Comparison of ENCODE assay signal across 9 cellular contexts in genomic region chr7:127107601-127108007, GRCh38.
DNase-seq lines count a peak whose midpoint lies in the region; ATAC-seq, FAIRE-seq and TF ChIP-seq lines count a peak whose summit lies in the region.
"Had no signal": no experiment of that assay in that cellular context is flagged by ENCODE, and none has a peak within 500 bp of the region (broad histone marks: within the 10 kb centered on the region; RNA-seq: fewer than 3 reads in every experiment).

No MANE protein-coding gene starts in this region.

- TF ChIP-seq EP300 in SK-N-SH (IDR thresholded peaks at IDR 0.05; ENCODE audit: borderline replicate concordance in 1 of 2, low read depth in 1 of 2, low read length in 1 of 2): no peak
- no peak for TF ChIP-seq EP300 in neural cell (conservative IDR thresholded peaks at IDR 0.05; ENCODE audit: poor library complexity, severe bottlenecking)

- peaks cover 11% of the 10 kb centered on the region for H3K9me3 Mint-ChIP-seq in stimulated activated effector memory CD8-positive, alpha-beta T cell treated with anti-CD3 and anti-CD28 coated beads, Interleukin-12 subunit alpha, Interleukin-12 subunit beta, amount 100 ng/mL, for 72 hours

- TF ChIP-seq CTCF in SK-N-SH (IDR thresholded peaks at IDR 0.05): peak; percentile 77
- TF ChIP-seq CTCF in endothelial cell of umbilical vein (IDR thresholded peaks at IDR 0.05; ENCODE audit: extremely low read depth in 1 of 2, insufficient read depth in 1 of 2, low read depth in 1 of 2, low read length in 2 of 2): peak in 1 of 2 donors; percentile 34
- TF ChIP-seq CTCF in neural cell (IDR thresholded peaks at IDR 0.05; ENCODE audit: poor library complexity, severe bottlenecking): peak; percentile 36

- H3K9ac ChIP-seq in SK-N-SH (no peak overlapping the region), endothelial cell of umbilical vein (replicated peaks; ENCODE audit: extremely low read depth, insufficient read depth, low read length) (no peak overlapping the region), neural cell (ENCODE audit: low read length) (no peak overlapping the region)

- no peak for TF ChIP-seq POLR2A in endothelial cell of umbilical vein (IDR thresholded peaks at IDR 0.05; ENCODE audit: low read depth, low read length)

- POLR2A ChIA-PET in SK-N-SH (lab: Yijun Ruan, JAX): no interaction called here
- POLR2A ChIA-PET in endothelial cell of umbilical vein (lab: Charles Lee): no interaction called here

- intact Hi-C loops in endothelial cell of umbilical vein (cut with micrococcal nuclease): loop anchor here (1.0 kb wide), 1 partner anchor 147 kb away; no protein-coding TSS in a partner anchor

- H3K4me3 ChIP-seq in SK-N-SH (ENCODE audit: low read depth in 2 of 2, low read length in 1 of 2): no peak overlapping the region
- no peak overlapping the region for H3K4me3 ChIP-seq in endothelial cell of umbilical vein (replicated peaks in 1 of 3; ENCODE audit: insufficient read depth in 1 of 3, low read depth in 1 of 3, low read length in 3 of 3)
- H3K4me3 ChIP-seq in neural cell (ENCODE audit: low read length): no peak overlapping the region

- no peak overlapping the region for H2AFZ ChIP-seq in SK-N-SH (ENCODE audit: low read depth)
- no peak overlapping the region for H2AFZ ChIP-seq in endothelial cell of umbilical vein (ENCODE audit: low read depth, low read length)
- H2AFZ ChIP-seq in neural cell (ENCODE audit: low read depth, low read length): no peak overlapping the region

- no peaks in the 10 kb centered on the region for H3K9me1 ChIP-seq in endothelial cell of umbilical vein (replicated peaks; ENCODE audit: control insufficient read depth, extremely low read depth, insufficient read depth, low read length)

- H3K9me3 ChIP-seq in SK-N-SH (no peaks in the 10 kb centered on the region), endothelial cell of umbilical vein (replicated peaks; ENCODE audit: control insufficient read depth, insufficient read depth, low read length) (no peaks in the 10 kb centered on the region), neural cell (ENCODE audit: low read length) (no peaks in the 10 kb centered on the region)

- H3K27ac Mint-ChIP-seq in stimulated activated effector memory CD8-positive, alpha-beta T cell treated with anti-CD3 and anti-CD28 coated beads, Interleukin-12 subunit alpha, Interleukin-12 subunit beta, amount 100 ng/mL, for 72 hours: no peak overlapping the region
- H3K27ac Mint-ChIP-seq: activated naive CD4-positive, alpha-beta T cell treated with anti-CD3 and anti-CD28 coated beads, Interleukin-2, amount 50 U/mL, for 72 hours had no signal

- no TSS peak for BruUV-seq in endothelial cell of umbilical vein (replicated peaks; lab: Mats Ljungman, UMichigan)

- CTCF ChIA-PET in SK-N-SH (lab: Yijun Ruan, JAX): interaction anchor here (0.6 to 4.3 kb wide), 28 partner anchors 9 to 240 kb away, joined by 3 to 31 read pairs (median 4); partner anchors contain the start of gene GRM8
- CTCF ChIA-PET in endothelial cell of umbilical vein (lab: Charles Lee): no interaction called here

- no peaks in the 10 kb centered on the region for H3K79me2 ChIP-seq in SK-N-SH (ENCODE audit: insufficient read depth)
- no peaks in the 10 kb centered on the region for H3K79me2 ChIP-seq in endothelial cell of umbilical vein (ENCODE audit: control insufficient read depth, insufficient read depth, low read length)
- H3K79me2 ChIP-seq in neural cell (replicated peaks; ENCODE audit: insufficient read depth, low read length): no peaks in the 10 kb centered on the region

- ATAC-seq in GM21526 (IDR thresholded peaks at IDR 0.05; ENCODE audit: low FRiP score, unreplicated experiment) (peak; percentile 99), HG03571 (IDR thresholded peaks at IDR 0.05; ENCODE audit: unreplicated experiment) (peak; percentile 85)
- ATAC-seq in stimulated activated effector memory CD8-positive, alpha-beta T cell treated with anti-CD3 and anti-CD28 coated beads, Interleukin-12 subunit alpha, Interleukin-12 subunit beta, amount 100 ng/mL, for 72 hours: no peak

- dilution Hi-C loops in endothelial cell of umbilical vein (cut with MboI; ENCODE audit: extremely low pct_ligation_motif_present, low sequenced_read_pairs): no loop called here

- no peaks in the 10 kb centered on the region for H3K36me3 Mint-ChIP-seq in stimulated activated effector memory CD8-positive, alpha-beta T cell treated with anti-CD3 and anti-CD28 coated beads, Interleukin-12 subunit alpha, Interleukin-12 subunit beta, amount 100 ng/mL, for 72 hours

- 42% methylated on average over 5 of the region's 5 CpGs for WGBS in SK-N-SH (ENCODE audit: low lambda C conversion rate)

- H4K20me1 ChIP-seq in SK-N-SH (ENCODE audit: insufficient read depth): no peaks in the 10 kb centered on the region
- no peaks in the 10 kb centered on the region for H4K20me1 ChIP-seq in endothelial cell of umbilical vein (replicated peaks; ENCODE audit: control insufficient read depth, extremely low read depth, insufficient read depth, low read length)
- H4K20me1 ChIP-seq in neural cell (ENCODE audit: insufficient read depth): no peaks in the 10 kb centered on the region

- H3K4me1 ChIP-seq in SK-N-SH (ENCODE audit: control insufficient read depth in 1 of 2, insufficient read depth in 2 of 2, low read depth in 1 of 2, low read length in 1 of 2) (no peaks in the 10 kb centered on the region), endothelial cell of umbilical vein (ENCODE audit: control insufficient read depth, extremely low read depth, insufficient read depth, low read length) (no peaks in the 10 kb centered on the region)

- H3K27ac ChIP-seq in SK-N-SH (ENCODE audit: low read depth in 2 of 2, low read length in 1 of 2) (no peak overlapping the region), endothelial cell of umbilical vein (ENCODE audit: insufficient read depth, low read depth, low read length) (no peak overlapping the region), neural cell (ENCODE audit: low read length) (no peak overlapping the region)

- peak; percentile 57 for DNase-seq in NCI-H82 (lab: John Stamatoyannopoulos, UW)
- DNase-seq in NCI-H82 treated with DMSO at 0.1 percent for 48 hours (lab: John Stamatoyannopoulos, UW; ENCODE audit: unreplicated experiment): no peak
- peak; percentile 45 for DNase-seq in SK-N-SH
- peak; percentile 21 for DNase-seq in endothelial cell of umbilical vein (ENCODE audit: low read depth, low spot score)
- no peak for DNase-seq in stimulated activated effector memory CD8-positive, alpha-beta T cell treated with anti-CD3 and anti-CD28 coated beads, Interleukin-12 subunit alpha, Interleukin-12 subunit beta, amount 100 ng/mL, for 72 hours (ENCODE audit: low spot score in 2 of 2)

- H3K4me1 Mint-ChIP-seq in stimulated activated effector memory CD8-positive, alpha-beta T cell treated with anti-CD3 and anti-CD28 coated beads, Interleukin-12 subunit alpha, Interleukin-12 subunit beta, amount 100 ng/mL, for 72 hours: no peaks in the 10 kb centered on the region

- H3K4me3 Mint-ChIP-seq in stimulated activated effector memory CD8-positive, alpha-beta T cell treated with anti-CD3 and anti-CD28 coated beads, Interleukin-12 subunit alpha, Interleukin-12 subunit beta, amount 100 ng/mL, for 72 hours: no peak overlapping the region

- H3K36me3 ChIP-seq in SK-N-SH (replicated peaks in 1 of 2; ENCODE audit: control insufficient read depth in 1 of 2, insufficient read depth in 2 of 2, low read length in 1 of 2) (no peaks in the 10 kb centered on the region), endothelial cell of umbilical vein (ENCODE audit: control insufficient read depth in 2 of 2, extremely low read depth in 1 of 2, insufficient read depth in 2 of 2, low read length in 2 of 2) (no peaks in the 10 kb centered on the region), neural cell (ENCODE audit: insufficient read depth, low read length) (no peaks in the 10 kb centered on the region)

- peak; percentile 44 for FAIRE-seq in endothelial cell of umbilical vein (lab: Jason Lieb, UNC)

- H3K9me2 ChIP-seq in SK-N-SH (no peaks in the 10 kb centered on the region), neural cell (ENCODE audit: insufficient read depth, low read length) (no peaks in the 10 kb centered on the region)

- H3K27me3 ChIP-seq in SK-N-SH (ENCODE audit: insufficient read depth) (no peaks in the 10 kb centered on the region), endothelial cell of umbilical vein (ENCODE audit: control insufficient read depth in 2 of 2, insufficient read depth in 2 of 2, low read length in 2 of 2) (no peaks in the 10 kb centered on the region), neural cell (ENCODE audit: insufficient read depth, low read depth, low read length) (peaks cover 5% of the 10 kb centered on the region)

- H3K4me2 ChIP-seq in SK-N-SH (no peak overlapping the region), endothelial cell of umbilical vein (ENCODE audit: insufficient read depth, low read length) (no peak overlapping the region), neural cell (ENCODE audit: low read length) (no peak overlapping the region)

- no peaks in the 10 kb centered on the region for H3F3A ChIP-seq in SK-N-SH (replicated peaks; ENCODE audit: insufficient read depth)
- H3F3A ChIP-seq in neural cell (ENCODE audit: insufficient read depth, low read length, poor library complexity, severe bottlenecking): no peaks in the 10 kb centered on the region

- peak; percentile 62 for TF ChIP-seq RAD21 in SK-N-SH (IDR thresholded peaks at IDR 0.05; ENCODE audit: low read length)
- no peak for TF ChIP-seq RAD21 in neural cell (conservative IDR thresholded peaks at IDR 0.05)

TF ChIP-seq in SK-N-SH, 30 proteins besides CTCF, POLR2A, EP300 and RAD21 (continues in another document):
- peak; percentile 29; the same call in 1 of the 2 replicates for TF ChIP-seq SMC3 (IDR thresholded peaks at IDR 0.05; ENCODE audit: low read depth, low read length)
- no peak for TF ChIP-seq FOXM1 (IDR thresholded peaks at IDR 0.05; ENCODE audit: low read depth)
- no peak for TF ChIP-seq ELF1 (IDR thresholded peaks at IDR 0.05)
- no peak for TF ChIP-seq RXRA (IDR thresholded peaks at IDR 0.05; ENCODE audit: borderline replicate concordance, low read depth)
- TF ChIP-seq MEF2A (IDR thresholded peaks at IDR 0.05; ENCODE audit: borderline replicate concordance, low read depth): no peak

TF ChIP-seq in endothelial cell of umbilical vein, 7 proteins besides CTCF, POLR2A, EP300 and RAD21 (continues in another document):
- no peak for TF ChIP-seq GATA2 (IDR thresholded peaks at IDR 0.05; ENCODE audit: insufficient read depth, insufficient read length, low read depth, low read length)
- TF ChIP-seq EZH2 (IDR thresholded peaks at IDR 0.05; ENCODE audit: borderline replicate concordance, low read depth, low read length, severe bottlenecking): no peak
- TF ChIP-seq POLR2AphosphoS5 (IDR thresholded peaks at IDR 0.05; ENCODE audit: insufficient read depth, low read depth, low read length): no peak
- TF ChIP-seq MYC (IDR thresholded peaks at IDR 0.05; ENCODE audit: low read depth, low read length): no peak

TF ChIP-seq in neural cell, 6 proteins besides CTCF, POLR2A, EP300 and RAD21 (continues in another document):
- TF ChIP-seq SMC3 (conservative IDR thresholded peaks at IDR 0.05; ENCODE audit: poor library complexity): no peak
- no peak for TF ChIP-seq POLR2AphosphoS5 (IDR thresholded peaks at IDR 0.05)
- TF ChIP-seq EZH2 (IDR thresholded peaks at IDR 0.05; ENCODE audit: borderline replicate concordance, insufficient read depth, low read length, poor library complexity, severe bottlenecking): no peak

Comparison
In these comparisons a context has a peak if more than half of its experiments do, and no peak if none do; other contexts are left out.
1. DNase-seq: peak in NCI-H82 (single experiment), SK-N-SH (single experiment) and endothelial cell of umbilical vein (single experiment); none in NCI-H82 treated with DMSO at 0.1 percent for 48 hours (single experiment) and stimulated activated effector memory CD8-positive, alpha-beta T cell treated with anti-CD3 and anti-CD28 coated beads, Interleukin-12 subunit alpha, Interleukin-12 subunit beta, amount 100 ng/mL, for 72 hours (0 of 2).